In the genomic region with DNA sequence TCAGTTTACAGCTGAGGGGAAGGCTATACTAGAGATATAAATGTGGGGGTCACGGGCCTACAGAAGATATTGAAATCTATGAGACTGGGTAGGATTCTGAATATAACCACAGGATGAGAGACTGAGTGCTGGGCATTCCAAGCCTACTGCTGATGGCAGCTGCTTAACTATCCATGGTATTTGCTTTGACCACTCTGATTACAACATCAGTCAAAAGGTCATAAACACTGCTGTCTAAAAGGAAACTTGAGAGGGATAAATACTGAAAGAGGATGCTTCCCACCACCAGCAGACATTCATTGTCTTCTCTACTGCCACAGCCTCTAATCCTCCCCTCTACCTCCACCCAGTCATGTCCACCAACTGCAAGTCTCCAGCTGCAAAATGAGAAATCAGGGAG, we compare ENCODE assay signal across 12 cellular contexts. TPM values are rescaled to one million over a fixed set of nuclear protein-coding genes. Genes with fewer than 3 reads are reported as not detected.
DNase-seq lines count a peak whose midpoint lies in the region; ATAC-seq, FAIRE-seq and TF ChIP-seq lines count a peak whose summit lies in the region.
"Had no signal": no experiment of that assay in that cellular context is flagged by ENCODE, and none has a peak within 500 bp of the region (broad histone marks: within the 10 kb centered on the region; RNA-seq: fewer than 3 reads in every experiment).

No MANE protein-coding gene starts in this region.

- dilution Hi-C loops in IMR-90 (cut with HindIII; ENCODE audit: low sequenced_read_pairs, unreplicated experiment) = no loop called here

- peak overlapping the region in 1 of 2 experiments; percentile 29; a peak in 1 of 4 replicates for H4K8ac ChIP-seq in IMR-90 (ENCODE audit: low read depth in 2 of 2, low read length in 2 of 2)

- CTCF ChIA-PET in IMR-90 (lab: Yijun Ruan, JAX) (no interaction called here), GM12878 (lab: Yijun Ruan, JAX) (interaction anchor here (1.4 to 1.6 kb wide), 2 partner anchors 17 to 301 kb away, joined by 3 read pairs; no protein-coding TSS in a partner anchor)
- CTCF ChIA-PET in naive thymus-derived CD4-positive, alpha-beta T cell (lab: Charles Lee) = no interaction called here

- H3K9ac ChIP-seq in IMR-90 (ENCODE audit: low read depth, low read length) = no peak overlapping the region
- no peak overlapping the region for H3K9ac ChIP-seq in GM12878 (ENCODE audit: control insufficient read depth, insufficient read depth, low read length)

- peak overlapping the region; percentile 63 for H2BK5ac ChIP-seq in IMR-90 (ENCODE audit: low read depth, low read length, poor library complexity, severe bottlenecking)

- POLR2A ChIA-PET in IMR-90 (lab: Charles Lee; ENCODE audit: unreplicated experiment) (no interaction called here), GM12878 (lab: Charles Lee) (no interaction called here)
- POLR2A ChIA-PET in naive thymus-derived CD4-positive, alpha-beta T cell (lab: Charles Lee) = interaction anchor here (0.8 to 1.3 kb wide), 2 partner anchors 14 to 209 kb away, joined by 4 read pairs; no protein-coding TSS in a partner anchor

- BruUV-seq in IMR-90 (replicated peaks; lab: Mats Ljungman, UMichigan) = no TSS peak
- no TSS peak for BruUV-seq in GM12878 (replicated peaks; lab: Mats Ljungman, UMichigan)

- no peak for ATAC-seq in CD4-positive, CD25-positive, alpha-beta regulatory T cell (ENCODE audit: low read depth in 2 of 2)
- peak; percentile 73 for ATAC-seq in IMR-90 (ENCODE audit: low read depth)
- no peak for ATAC-seq in GM12878
- no peak for ATAC-seq in naive thymus-derived CD4-positive, alpha-beta T cell
- no peak for ATAC-seq in GM18511 (IDR thresholded peaks at IDR 0.05; ENCODE audit: unreplicated experiment)
- ATAC-seq: stimulated activated naive CD8-positive, alpha-beta T cell treated with anti-CD3 and anti-CD28 coated beads, Interleukin-15, Interleukin-2, amounts not matched to agents 100 U/mL and 50 U/mL, for 24 hours had no signal

- H3K27me3 Mint-ChIP-seq in CD4-positive, CD25-positive, alpha-beta regulatory T cell = no peaks in the 10 kb centered on the region
- H3K27me3 Mint-ChIP-seq in naive thymus-derived CD4-positive, alpha-beta T cell = no peaks in the 10 kb centered on the region

- TF ChIP-seq RAD21 in IMR-90 (IDR thresholded peaks at IDR 0.05; ENCODE audit: low read length) (no peak), GM12878 (IDR thresholded peaks at IDR 0.05; ENCODE audit: insufficient read depth, low read depth, low read length) (no peak)

- no peak overlapping the region for H3K4ac ChIP-seq in IMR-90 (ENCODE audit: low read depth, low read length)

- H3K4me1 Mint-ChIP-seq in CD4-positive, CD25-positive, alpha-beta regulatory T cell = peaks cover 33 to 97% (median 71%) of the 10 kb centered on the region in 4 donors
- peaks cover 61 to 99% (median 87%) of the 10 kb centered on the region in 7 donors for H3K4me1 Mint-ChIP-seq in naive thymus-derived CD4-positive, alpha-beta T cell

- SMC1A ChIA-PET in GM12878 (lab: Charles Lee; ENCODE audit: uncharacterized antibody, unreplicated experiment) = no interaction called here

- TF ChIP-seq CTCF in IMR-90 (conservative IDR thresholded peaks at IDR 0.05; ENCODE audit: low read depth, low read length) = no peak
- TF ChIP-seq CTCF in GM12878 (IDR thresholded peaks at IDR 0.05 in 2 of 3, conservative IDR thresholded peaks at IDR 0.05 in 1 of 3; ENCODE audit: control insufficient read depth in 2 of 3, extremely low read depth in 1 of 3, insufficient read depth in 1 of 3, low read depth in 3 of 3, low read length in 3 of 3) = no peak
- TF ChIP-seq CTCF in sigmoid colon (IDR thresholded peaks at IDR 0.05) = no peak

- H2BK15ac ChIP-seq in IMR-90 (ENCODE audit: low read depth, low read length) = no peak overlapping the region

- H3K9me3 Mint-ChIP-seq in CD4-positive, CD25-positive, alpha-beta regulatory T cell = no peaks in the 10 kb centered on the region
- peaks cover 0 to 2% (median 0%) of the 10 kb centered on the region in 11 donors for H3K9me3 Mint-ChIP-seq in naive thymus-derived CD4-positive, alpha-beta T cell

- H3K27ac ChIP-seq in CD4-positive, CD25-positive, alpha-beta regulatory T cell (ENCODE audit: insufficient read depth, low read length, poor library complexity, severe bottlenecking) = no peak overlapping the region
- H3K27ac ChIP-seq in IMR-90 (ENCODE audit: insufficient read depth, low read length) = no peak overlapping the region
- no peak overlapping the region for H3K27ac ChIP-seq in GM12878 (ENCODE audit: control insufficient read depth, insufficient read depth)
- H3K27ac ChIP-seq in naive thymus-derived CD4-positive, alpha-beta T cell (ENCODE audit: low read depth, low read length) = peak overlapping the region; percentile 0
- no peak overlapping the region for H3K27ac ChIP-seq in sigmoid colon

- H3K4me2 ChIP-seq in IMR-90 (ENCODE audit: low read depth, low read length) = peak overlapping the region; percentile 78; the same call in 1 of the 2 replicates
- H3K4me2 ChIP-seq in GM12878 (ENCODE audit: control insufficient read depth, insufficient read depth) = 0 out of 2 replicates have a peak overlapping the region, but pooled peaks have one; percentile 30

- peaks cover 80% of the 10 kb centered on the region for H3K4me1 ChIP-seq in CD4-positive, CD25-positive, alpha-beta regulatory T cell (ENCODE audit: control insufficient read depth, insufficient read depth, low read length, poor library complexity, severe bottlenecking)
- H3K4me1 ChIP-seq in IMR-90 (ENCODE audit: control insufficient read depth, insufficient read depth, low read length) (peaks cover 12% of the 10 kb centered on the region), GM12878 (ENCODE audit: control insufficient read depth, insufficient read depth, low read length) (peaks cover 16% of the 10 kb centered on the region), sigmoid colon (peaks cover 0 to 51% (median 44%) of the 10 kb centered on the region in 4 donors)
- H3K4me1 ChIP-seq in naive thymus-derived CD4-positive, alpha-beta T cell (ENCODE audit: control insufficient read depth in 2 of 2, insufficient read depth in 2 of 2, low read length in 2 of 2) = peaks cover 44 to 47% of the 10 kb centered on the region in 2 donors

- H2BK20ac ChIP-seq in IMR-90 (ENCODE audit: low read depth, low read length) = no peak overlapping the region

- H3K18ac ChIP-seq in IMR-90 (ENCODE audit: low read depth, low read length) = no peak overlapping the region

- no peak for TF ChIP-seq EP300 in GM12878 (IDR thresholded peaks at IDR 0.05; ENCODE audit: borderline replicate concordance in 1 of 2, control insufficient read depth in 1 of 2, low read depth in 2 of 2, low read length in 2 of 2)
- TF ChIP-seq EP300 in sigmoid colon (IDR thresholded peaks at IDR 0.05) = no peak

- WGBS in IMR-90 (ENCODE audit: extremely low coverage in 2 of 2, insufficient read length in 1 of 2), 2 experiments = no CpG with 5 or more reads among the region's 1 CpG
- 100% methylated on average over 1 of the region's 1 CpG for WGBS in GM12878 (ENCODE audit: insufficient coverage, insufficient replicate concordance, low lambda C conversion rate, missing lambda C conversion rate)
- WGBS in sigmoid colon, 2 donors = 80 to 88% methylated on average over 1 of the region's 1 CpG

- H3K4me3 Mint-ChIP-seq in CD4-positive, CD25-positive, alpha-beta regulatory T cell = peak overlapping the region; percentile 10 to 88 (median 79)
- peak overlapping the region; percentile 11 to 98 (median 48) for H3K4me3 Mint-ChIP-seq in naive thymus-derived CD4-positive, alpha-beta T cell

- H2AFZ ChIP-seq in IMR-90 (replicated peaks; ENCODE audit: low read length, poor library complexity) (no peak overlapping the region), GM12878 (ENCODE audit: control insufficient read depth, low read depth, low read length) (no peak overlapping the region)

- intact Hi-C loops in IMR-90 (cut with micrococcal nuclease) (loop anchor here (5.0 to 10.0 kb wide), 2 partner anchors 206 to 733 kb away; no protein-coding TSS in a partner anchor), GM12878 (cut with micrococcal nuclease; ENCODE audit: unreplicated experiment) (no loop called here), sigmoid colon (cut with DNase I) (no loop called here)
- intact Hi-C loops in naive thymus-derived CD4-positive, alpha-beta T cell (cut with micrococcal nuclease) = loop anchor here in 1 of 2 donors (10.0 kb wide), 2 partner anchors 1797 to 1867 kb away; a partner anchor contains a TSS

- DNase-seq in CD4-positive, CD25-positive, alpha-beta regulatory T cell = no peak
- DNase-seq in IMR-90 = peak; percentile 94
- no peak for DNase-seq in GM12878 (ENCODE audit: low read depth, low spot score)
- no peak for DNase-seq in naive thymus-derived CD4-positive, alpha-beta T cell
- no peak for DNase-seq in activated gamma-delta T cell (lab: John Stamatoyannopoulos, UW)
- no peak for DNase-seq in nucleus accumbens (lab: John Stamatoyannopoulos, UW)
- no peak for DNase-seq in sigmoid colon
- DNase-seq: kidney; NCI-H146; small intestine; stimulated activated naive CD8-positive, alpha-beta T cell treated with anti-CD3 and anti-CD28 coated beads, Interleukin-15, Interleukin-2, amounts not matched to agents 100 U/mL and 50 U/mL, for 24 hours had no signal

- H4K20me1 ChIP-seq in IMR-90 (ENCODE audit: insufficient read depth, low read length) (peaks cover 35% of the 10 kb centered on the region), GM12878 (ENCODE audit: control insufficient read depth, insufficient read depth) (no peaks in the 10 kb centered on the region; the same call in 1 of the 2 replicates)

- H4K5ac ChIP-seq in IMR-90 (ENCODE audit: low read depth, low read length) = no peak overlapping the region

- H3K27ac Mint-ChIP-seq in CD4-positive, CD25-positive, alpha-beta regulatory T cell = peak overlapping the region; percentile 20 to 87 (median 44)
- peak overlapping the region in 8 of 9 donors; percentile 8 to 87 (median 60) for H3K27ac Mint-ChIP-seq in naive thymus-derived CD4-positive, alpha-beta T cell

- no peak overlapping the region for H3K23ac ChIP-seq in IMR-90 (ENCODE audit: low read depth, low read length)

- no peaks in the 10 kb centered on the region for H3K9me3 ChIP-seq in CD4-positive, CD25-positive, alpha-beta regulatory T cell (ENCODE audit: control insufficient read depth in 2 of 2, low read length in 2 of 2)
- H3K9me3 ChIP-seq in IMR-90 (ENCODE audit: control insufficient read depth, insufficient read depth, low read length) (no peaks in the 10 kb centered on the region), GM12878 (replicated peaks; ENCODE audit: control insufficient read depth, insufficient read depth, low read length) (no peaks in the 10 kb centered on the region; the same call in 2 of the 3 replicates), sigmoid colon (no peaks in the 10 kb centered on the region)
- H3K9me3 ChIP-seq in naive thymus-derived CD4-positive, alpha-beta T cell (ENCODE audit: control insufficient read depth in 2 of 3, low read length in 3 of 3) = no peaks in the 10 kb centered on the region

- peaks cover 37% of the 10 kb centered on the region for H3K36me3 Mint-ChIP-seq in CD4-positive, CD25-positive, alpha-beta regulatory T cell
- H3K36me3 Mint-ChIP-seq in naive thymus-derived CD4-positive, alpha-beta T cell = peaks cover 15 to 40% (median 25%) of the 10 kb centered on the region in 5 donors

- H2AK5ac ChIP-seq in IMR-90 (ENCODE audit: low read depth, low read length) = no peak overlapping the region

- H3K27me3 ChIP-seq in CD4-positive, CD25-positive, alpha-beta regulatory T cell (ENCODE audit: control insufficient read depth, insufficient read depth, low read length) = no peaks in the 10 kb centered on the region
- H3K27me3 ChIP-seq in IMR-90 (ENCODE audit: control insufficient read depth, insufficient read depth, low read length) = no peaks in the 10 kb centered on the region
- no peaks in the 10 kb centered on the region for H3K27me3 ChIP-seq in GM12878 (replicated peaks in 1 of 2; ENCODE audit: control insufficient read depth in 2 of 2, insufficient read depth in 2 of 2, low read length in 1 of 2)
- H3K27me3 ChIP-seq in naive thymus-derived CD4-positive, alpha-beta T cell (ENCODE audit: control insufficient read depth in 2 of 2, insufficient read depth in 2 of 2, low read length in 2 of 2) = no peaks in the 10 kb centered on the region
- H3K27me3 ChIP-seq in sigmoid colon = no peaks in the 10 kb centered on the region

- peaks cover 65% of the 10 kb centered on the region for H3K36me3 ChIP-seq in CD4-positive, CD25-positive, alpha-beta regulatory T cell (ENCODE audit: control insufficient read depth, insufficient read depth, low read length)
- H3K36me3 ChIP-seq in IMR-90 (ENCODE audit: control insufficient read depth, insufficient read depth, low read length) (peaks cover 18% of the 10 kb centered on the region), GM12878 (ENCODE audit: control insufficient read depth in 2 of 2, insufficient read depth in 2 of 2, low read length in 1 of 2) (peaks cover 4 to 40% of the 10 kb centered on the region in 2 experiments), sigmoid colon (peaks cover 18 to 64% (median 25%) of the 10 kb centered on the region in 4 donors)
- H3K36me3 ChIP-seq in naive thymus-derived CD4-positive, alpha-beta T cell (ENCODE audit: control insufficient read depth in 2 of 3, insufficient read depth in 3 of 3, low read length in 3 of 3) = peaks cover 29 to 74% (median 30%) of the 10 kb centered on the region in 3 experiments

- H3K4me3 ChIP-seq in CD4-positive, CD25-positive, alpha-beta regulatory T cell (ENCODE audit: low read depth, low read length) = peak overlapping the region; percentile 63
- H3K4me3 ChIP-seq in IMR-90 (ENCODE audit: insufficient read depth, low read depth, low read length) = no peak overlapping the region
- H3K4me3 ChIP-seq in GM12878 = 0 out of 2 replicates have a peak overlapping the region, but pooled peaks have one; percentile 7
- H3K4me3 ChIP-seq in naive thymus-derived CD4-positive, alpha-beta T cell (ENCODE audit: low read length) = no peak overlapping the region
- H3K4me3 ChIP-seq in sigmoid colon = no peak overlapping the region

- no peak for FAIRE-seq in GM12878 (lab: Jason Lieb, UNC)
- FAIRE-seq: kidney, small intestine had no signal

- no peak overlapping the region for H2BK120ac ChIP-seq in IMR-90 (ENCODE audit: low read depth, low read length)

- RAD21 ChIA-PET in GM12878 (lab: Charles Lee; ENCODE audit: unreplicated experiment) = no interaction called here

- no peak overlapping the region for H3K14ac ChIP-seq in IMR-90 (replicated peaks; ENCODE audit: low read depth, low read length)

- H2AK9ac ChIP-seq in IMR-90 (replicated peaks; ENCODE audit: low read depth, low read length, poor library complexity) = no peak overlapping the region

- peaks cover 48% of the 10 kb centered on the region for H3K79me2 ChIP-seq in GM12878 (ENCODE audit: control insufficient read depth, insufficient read depth, low read length)

- peaks cover 6 to 72% of the 10 kb centered on the region in 2 experiments; a peak in 3 of 4 replicates for H3K79me1 ChIP-seq in IMR-90 (ENCODE audit: low read depth in 1 of 2, low read length in 2 of 2)

- peak overlapping the region; percentile 37; the same call in 1 of the 2 replicates for H3K56ac ChIP-seq in IMR-90 (ENCODE audit: extremely low read depth, insufficient read depth, low read length)

- no peak overlapping the region for H4K91ac ChIP-seq in IMR-90 (ENCODE audit: insufficient read depth, low read depth, low read length)

- no peak for TF ChIP-seq POLR2A in IMR-90 (IDR thresholded peaks at IDR 0.05; ENCODE audit: low read depth, low read length)
- no peak for TF ChIP-seq POLR2A in GM12878 (IDR thresholded peaks at IDR 0.05; ENCODE audit: low read depth, low read length)
- no peak for TF ChIP-seq POLR2A in sigmoid colon (IDR thresholded peaks at IDR 0.05)

- H3K9me1 ChIP-seq in IMR-90 (ENCODE audit: insufficient read depth, low read length) = peaks cover 8% of the 10 kb centered on the region; the same call in 1 of the 2 replicates

- in situ Hi-C loops in IMR-90 (cut with MboI; ENCODE audit: low sequenced_read_pairs) (no loop called here), GM12878 (cut with MboI) (loop anchor here (25.0 kb wide), 1 partner anchor 1749 kb away; no protein-coding TSS in a partner anchor)

RNA-seq across cellular contexts. Expression of a gene that starts 3.8 kb away (rescaled TPM):
- 42.0 TPM for total RNA-seq in CD4-positive, CD25-positive, alpha-beta regulatory T cell
- polyA plus RNA-seq in CD4-positive, CD25-positive, alpha-beta regulatory T cell = 10 to 100 TPM; 51.8 to 69.8 (median 60.2) TPM
- total RNA-seq in IMR-90 (2012; rRNA removed) (49.3 and 66.4 TPM in 2 replicates), GM12878 (2014; rRNA removed) (37.9 and 39.7 TPM in 2 replicates), GM12878 (2014; rRNA removed; fragmentation: Illumina TruSeq; extraction: Trizol) (30.3 and 31.8 TPM in 2 replicates), GM12878 (2021) (39.2 and 40.0 TPM in 2 replicates), sigmoid colon (10 to 100 TPM; 22.8 to 27.8 (median 25.2) TPM)
- polyA plus RNA-seq in IMR-90 (2012; rRNA removed) (19.5 and 22.1 TPM in 2 replicates), GM12878 (2011; rRNA removed) (21.7 and 24.1 TPM in 2 replicates), GM12878 (2014; fragmentation: Illumina TruSeq; extraction: Trizol) (19.6 and 22.2 TPM in 2 replicates), GM12878 (2014; fragmentation: Nextera tagmentation; extraction: Ambion mirVana) (10 to 100 TPM in 1 of 2 experiments, 1 to 10 TPM in 1; 9.0 to 18.1 TPM), GM12878 (2014; rRNA removed) (29.8 and 30.2 TPM in 2 replicates), GM12878 (2016; fragmentation: Nextera tagmentation; extraction: Ambion mirVana) (10 to 100 TPM; 57.2 to 60.3 TPM), sigmoid colon (10 to 100 TPM; 36.5 to 40.8 (median 40.2) TPM)
- 17.2 and 22.4 TPM in 2 replicates for polyA plus RNA-seq in IMR-90 (2012; cell fraction: cytosol; rRNA removed)
- 11.5 and 12.6 TPM in 2 replicates for polyA plus RNA-seq in IMR-90 (2012; cell fraction: nucleus; rRNA removed; ENCODE audit: low replicate concordance)
- 17.9 and 22.3 TPM in 2 replicates for total RNA-seq in GM12878 (2013; cell fraction: nucleolus; rRNA removed)
- 26.2 TPM for polyA plus RNA-seq in GM12878 (2011; ENCODE audit: low read depth)
- 16.8 and 18.3 TPM in 2 replicates for polyA plus RNA-seq in GM12878 (2011; cell fraction: cytosol; rRNA removed)
- 13.6 and 18.1 TPM in 2 replicates for polyA plus RNA-seq in GM12878 (2011; cell fraction: nucleus; rRNA removed)
- 29.6 and 35.5 TPM in 2 replicates for polyA plus RNA-seq in GM12878 (2012)
- 12.5 and 13.5 TPM in 2 replicates for polyA minus RNA-seq in GM12878 (2011; rRNA and poly(A)+ RNA removed)
- 5.3 and 8.2 TPM in 2 replicates for polyA minus RNA-seq in GM12878 (2011; cell fraction: cytosol; rRNA and poly(A)+ RNA removed)
- 15.1 and 26.8 TPM in 2 replicates for polyA minus RNA-seq in GM12878 (2011; cell fraction: nucleus; rRNA and poly(A)+ RNA removed)
- 10 to 100 TPM; 31.8 to 40.7 (median 36.0) TPM for total RNA-seq in naive thymus-derived CD4-positive, alpha-beta T cell
- polyA plus RNA-seq in naive thymus-derived CD4-positive, alpha-beta T cell = 10 to 100 TPM; 59.0 to 78.7 TPM

Comparison
In these comparisons a context has a peak if more than half of its experiments do, and no peak if none do; other contexts are left out.
1. H3K4me3 ChIP-seq: peak in CD4-positive, CD25-positive, alpha-beta regulatory T cell (single experiment) and GM12878 (single experiment); none in IMR-90 (single experiment), naive thymus-derived CD4-positive, alpha-beta T cell (single experiment) and sigmoid colon (0 of 4).